In genomic region chrX:141724186-141724585, GRCh38 we compare ENCODE assay signal across 9 cellular contexts. TPM values are rescaled to one million over a fixed set of nuclear protein-coding genes. Genes with fewer than 3 reads are reported as not detected.
"Had no signal": no experiment of that assay in that cellular context is flagged by ENCODE, and none has a peak within 500 bp of the region (broad histone marks: within the 10 kb centered on the region; RNA-seq: fewer than 3 reads in every experiment).

No MANE protein-coding gene starts in this region.

- H3K27ac Mint-ChIP-seq: GM23338, H9, IgD-negative memory B cell had no signal

- H3K4me2 ChIP-seq: GM23338 had no signal

- H2AFZ ChIP-seq: GM23338 had no signal

- FAIRE-seq: H1, H54, HepG2 had no signal

- H3K36me3 Mint-ChIP-seq: IgD-negative memory B cell had no signal

- H3K27ac ChIP-seq: HL-60 had no signal

- H3K4me3 Mint-ChIP-seq: GM23338, H9, IgD-negative memory B cell had no signal

- H3K4me1 Mint-ChIP-seq: GM23338, H9 had no signal

- H3K27me3 Mint-ChIP-seq: IgD-negative memory B cell had no signal

- ATAC-seq: GM23338, HepG2 had no signal

- H3K4me3 ChIP-seq: GM23338 had no signal

- H3K9me3 Mint-ChIP-seq: IgD-negative memory B cell had no signal

- DNase-seq: H9, HCEC 1CT, KBM-7 had no signal

RNA-seq across cellular contexts. Expression of gene SPANXD, which starts 25.6 kb away (rescaled TPM):
- total RNA-seq: GM23338, H1, H9, HepG2 had no signal
